1 cellular context compared by ENCODE assay signal in genomic region chr3:65052101-65052500, GRCh38.
TF ChIP-seq lines count a peak whose summit lies in the region.

No MANE protein-coding gene starts in this region.

TF ChIP-seq in HEK293, 187 proteins besides CTCF, POLR2A, EP300 and RAD21 (continued from another document):
- TF ChIP-seq, protein P1, sequence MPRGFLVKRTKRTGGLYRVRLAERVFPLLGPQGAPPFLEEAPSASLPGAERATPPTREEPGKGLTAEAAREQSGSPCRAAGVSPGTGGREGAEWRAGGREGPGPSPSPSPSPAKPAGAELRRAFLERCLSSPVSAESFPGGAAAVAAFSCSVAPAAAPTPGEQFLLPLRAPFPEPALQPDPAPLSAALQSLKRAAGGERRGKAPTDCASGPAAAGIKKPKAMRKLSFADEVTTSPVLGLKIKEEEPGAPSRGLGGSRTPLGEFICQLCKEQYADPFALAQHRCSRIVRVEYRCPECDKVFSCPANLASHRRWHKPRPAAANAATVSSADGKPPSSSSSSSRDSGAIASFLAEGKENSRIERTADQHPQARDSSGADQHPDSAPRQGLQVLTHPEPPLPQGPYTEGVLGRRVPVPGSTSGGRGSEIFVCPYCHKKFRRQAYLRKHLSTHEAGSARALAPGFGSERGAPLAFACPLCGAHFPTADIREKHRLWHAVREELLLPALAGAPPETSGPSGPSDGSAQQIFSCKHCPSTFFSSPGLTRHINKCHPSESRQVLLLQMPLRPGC (tag by site-specific recombination; IDR thresholded peaks at IDR 0.05): no peak
- no peak for TF ChIP-seq HOXA7 (CRISPR knock-in tag; IDR thresholded peaks at IDR 0.05; ENCODE audit: borderline replicate concordance)
